In the genomic region with DNA sequence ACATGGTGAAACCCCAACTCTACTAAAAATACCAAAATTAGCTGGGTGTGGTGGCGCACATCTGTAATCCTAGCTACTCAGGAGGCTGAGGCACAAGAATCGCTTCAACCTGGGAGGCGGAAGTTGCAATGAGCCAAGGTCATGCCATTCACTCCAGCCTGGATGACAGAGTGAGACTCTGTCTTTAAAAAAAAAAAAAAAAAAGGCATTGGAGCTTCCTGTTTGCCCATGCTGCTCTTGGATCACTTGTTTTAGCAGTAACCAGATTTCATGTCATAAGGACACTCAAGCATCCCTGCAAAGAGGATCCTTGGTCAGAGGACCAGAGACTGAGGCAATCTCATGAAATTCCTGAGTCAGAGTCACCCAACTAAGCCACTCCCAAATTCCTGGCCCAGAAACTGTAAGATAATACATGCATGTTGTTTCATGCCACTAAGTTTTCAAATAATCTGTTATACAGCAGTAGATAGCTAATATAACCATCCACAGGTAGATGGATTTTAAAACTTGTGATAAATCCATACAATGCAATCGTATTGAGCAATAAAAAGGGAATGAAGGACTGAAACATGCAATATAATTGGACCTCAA, we compare ENCODE assay signal across 1 cellular context.
TF ChIP-seq lines count a peak whose summit lies in the region.

No MANE protein-coding gene starts in this region.

TF ChIP-seq in SK-N-SH, 30 proteins besides CTCF, POLR2A, EP300 and RAD21 (continued from another document):
- TF ChIP-seq FOXM1 (IDR thresholded peaks at IDR 0.05; ENCODE audit: low read depth) (no peak), FOXJ3 (CRISPR knock-in tag; IDR thresholded peaks at IDR 0.05) (no peak)
